Comparison of ENCODE assay signal across 1 cellular context in genomic region chr11:72829884-72830533, GRCh38.
TF ChIP-seq lines count a peak whose summit lies in the region.

No MANE protein-coding gene starts in this region.

TF ChIP-seq in GM12878, 131 proteins besides CTCF, POLR2A, EP300 and RAD21:
- TF ChIP-seq POLR2AphosphoS5 (IDR thresholded peaks at IDR 0.05; ENCODE audit: low read length) (0 out of 2 replicates have a peak, but pooled peaks have one; percentile 18), BCL3 (IDR thresholded peaks at IDR 0.05; ENCODE audit: borderline replicate concordance, insufficient read depth, low read depth, low read length, poor library complexity, severe bottlenecking) (peak; percentile 1), SMARCA5 (IDR thresholded peaks at IDR 0.05) (no peak)
